1 cellular context compared by ENCODE assay signal in genomic region chr16:87765776-87766484, GRCh38.
A peak's percentile ranks its signal among the peaks of the same experiment; 100 is the strongest.
TF ChIP-seq lines count a peak whose summit lies in the region.

KLHDC4 (minus strand) TSS chr16:87765986; CDS start chr16:87765890, 96 bp downstream.

TF ChIP-seq in H1, 55 proteins besides CTCF, POLR2A, EP300 and RAD21 (continued from another document):
- TF ChIP-seq ATF3 (IDR thresholded peaks at IDR 0.05; ENCODE audit: insufficient read depth, low read depth, low read length) (peak; percentile 81), YY1 (IDR thresholded peaks at IDR 0.05; ENCODE audit: low read depth, low read length) (peak; percentile 80), HDAC2 (IDR thresholded peaks at IDR 0.05; ENCODE audit: borderline replicate concordance in 1 of 2, low read depth in 2 of 2, low read length in 2 of 2) (peak in 1 of 2 experiments; percentile 88; a peak in 1 of 4 replicates), TAF7 (optimal IDR thresholded peaks at IDR 0.05; ENCODE audit: borderline replicate concordance, low read depth, low read length) (peak; percentile 74), CREB1 (IDR thresholded peaks at IDR 0.05) (peak; percentile 98), TBP (IDR thresholded peaks at IDR 0.05; ENCODE audit: low read depth, low read length) (peak; percentile 73), TCF12 (IDR thresholded peaks at IDR 0.05; ENCODE audit: low read depth, low read length) (0 out of 2 replicates have a peak, but pooled peaks have one; percentile 25), ASH2L (IDR thresholded peaks at IDR 0.05; ENCODE audit: low read length) (peak; percentile 90), MAX (IDR thresholded peaks at IDR 0.05) (peak; percentile 76), POU5F1 (IDR thresholded peaks at IDR 0.05; ENCODE audit: low read depth, low read length) (no peak), TAF1 (IDR thresholded peaks at IDR 0.05; ENCODE audit: low read depth, low read length) (peak; percentile 86), RNF2 (IDR thresholded peaks at IDR 0.05; ENCODE audit: borderline replicate concordance, low read depth, low read length, missing control alignments, poor library complexity, severe bottlenecking) (no peak), RXRA (IDR thresholded peaks at IDR 0.05; ENCODE audit: insufficient read depth, low read depth, low read length) (no peak), EGR1 (IDR thresholded peaks at IDR 0.05; ENCODE audit: borderline replicate concordance, low read depth, low read length) (0 out of 2 replicates have a peak, but pooled peaks have one; percentile 9), CHD2 (IDR thresholded peaks at IDR 0.05; ENCODE audit: low read length) (0 out of 2 replicates have a peak, but pooled peaks have one; percentile 16), SRF (IDR thresholded peaks at IDR 0.05; ENCODE audit: low read depth, low read length) (peak; percentile 75), USF2 (IDR thresholded peaks at IDR 0.05; ENCODE audit: low read length) (no peak; the same call in 1 of the 2 replicates), RBBP5 (IDR thresholded peaks at IDR 0.05; ENCODE audit: borderline replicate concordance, low read depth, low read length) (peak; percentile 87; the same call in 1 of the 2 replicates), CEBPB (IDR thresholded peaks at IDR 0.05; ENCODE audit: low read depth, low read length) (no peak), KDM5A (IDR thresholded peaks at IDR 0.05; ENCODE audit: low read length) (peak; percentile 94), PHF8 (conservative IDR thresholded peaks at IDR 0.05; ENCODE audit: low read depth, low read length) (peak; percentile 67), GABPA (IDR thresholded peaks at IDR 0.05; ENCODE audit: borderline replicate concordance, insufficient read depth, low read length) (peak; percentile 95), SIN3A (conservative IDR thresholded peaks at IDR 0.05 in 1 of 2, IDR thresholded peaks at IDR 0.05 in 1 of 2; ENCODE audit: low read depth in 1 of 2, low read length in 2 of 2) (peak; percentile 52 to 96; a peak in 2 of 4 replicates), E2F6 (IDR thresholded peaks at IDR 0.05) (peak; percentile 25; the same call in 1 of the 2 replicates), KDM1A (IDR thresholded peaks at IDR 0.05; ENCODE audit: borderline replicate concordance, low read length) (peak; percentile 51), POLR2AphosphoS5 (IDR thresholded peaks at IDR 0.05; ENCODE audit: low read depth, low read length) (peak; percentile 52), SP1 (IDR thresholded peaks at IDR 0.05; ENCODE audit: low read depth, low read length) (no peak)
